In the genomic region with DNA sequence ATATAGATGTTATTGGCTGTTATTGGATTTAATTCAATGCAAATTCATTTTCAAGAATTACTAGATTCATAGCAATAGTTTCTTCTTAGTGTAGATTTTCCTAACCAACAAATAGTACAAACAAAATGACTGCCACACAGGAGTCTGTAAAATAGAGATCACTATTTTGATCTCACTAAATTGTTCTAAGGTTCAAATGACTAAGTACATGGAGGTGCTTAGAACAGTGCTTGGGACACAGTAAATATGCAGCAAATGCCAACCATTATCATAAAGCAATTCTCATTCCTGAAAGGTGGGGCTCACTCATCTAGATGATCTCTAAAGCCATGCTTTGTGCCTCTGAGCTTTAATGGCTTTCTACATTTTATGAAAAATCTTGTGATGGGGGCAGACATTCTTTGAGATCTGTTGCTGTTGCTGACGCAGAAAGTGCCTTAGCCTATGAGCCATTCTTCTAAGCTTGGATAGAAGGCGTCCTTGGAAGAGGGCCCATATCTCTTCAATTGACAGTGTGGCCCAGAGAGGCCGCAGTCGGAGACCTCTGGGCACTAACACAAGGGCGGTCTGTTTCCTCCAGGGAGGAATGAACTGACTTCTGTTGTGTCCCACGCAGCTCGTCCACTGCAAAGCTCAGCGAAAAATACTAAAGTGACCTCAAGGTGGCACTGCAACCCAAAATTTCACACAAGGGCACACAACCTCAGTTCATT, we compare ENCODE assay signal across 8 cellular contexts. TPM values are rescaled to one million over a fixed set of nuclear protein-coding genes. Genes with fewer than 3 reads are reported as not detected.
DNase-seq lines count a peak whose midpoint lies in the region; ATAC-seq, FAIRE-seq and TF ChIP-seq lines count a peak whose summit lies in the region.

No MANE protein-coding gene starts in this region.

- peak; percentile 92 for FAIRE-seq in GM18507 (lab: Jason Lieb, UNC)

- TF ChIP-seq CTCF in A673 (conservative IDR thresholded peaks at IDR 0.05; ENCODE audit: low read depth, low read length) (peak; percentile 80), Panc1 (IDR thresholded peaks at IDR 0.05) (peak; percentile 69), fibroblast of the aortic adventitia (IDR thresholded peaks at IDR 0.05; ENCODE audit: insufficient read depth, low read length) (peak; percentile 53), neural crest cell (conservative IDR thresholded peaks at IDR 0.05) (peak; percentile 92)

- DNase-seq in A673 (ENCODE audit: low spot score) (peak; percentile 62), GM18507 (ENCODE audit: extremely low spot score, insufficient read length, low read depth) (no peak), Panc1 (ENCODE audit: low read depth, low spot score) (no peak), fibroblast of the aortic adventitia (ENCODE audit: low read depth) (peak; percentile 79), neural crest cell (ENCODE audit: low read depth, low spot score) (peak; percentile 74), superior temporal gyrus (ENCODE audit: extremely low spot score) (peak; percentile 98)

- CTCF ChIA-PET in A673 (lab: Charles Lee) (interaction anchor here (0.5 to 1.1 kb wide), 5 partner anchors 24 to 833 kb away, joined by 3 to 9 read pairs (median 5); partner anchors contain the start of gene TLR10), Panc1 (lab: Charles Lee) (interaction anchor here (0.5 to 1.0 kb wide), 7 partner anchors 23 to 578 kb away, joined by 3 to 7 read pairs (median 3); partner anchors contain the start of genes TLR10 and TLR6)

- no peak overlapping the region for H3K4me3 ChIP-seq in A673 (ENCODE audit: low read depth, low read length, poor library complexity, severe bottlenecking)
- H3K4me3 ChIP-seq in Panc1 (ENCODE audit: low read depth in 2 of 2, low read length in 2 of 2) = no peak overlapping the region
- no peak overlapping the region for H3K4me3 ChIP-seq in fibroblast of the aortic adventitia (ENCODE audit: low read depth, low read length)

- H3K4me1 Mint-ChIP-seq in activated T-helper 17 cell treated with anti-CD3 and anti-CD28 coated beads, Interleukin-2, amount 50 U/mL, for 72 hours = peaks cover 5% of the 10 kb centered on the region
- peaks cover 12% of the 10 kb centered on the region for H3K4me1 Mint-ChIP-seq in neural crest cell

- H3K36me3 Mint-ChIP-seq in activated T-helper 17 cell treated with anti-CD3 and anti-CD28 coated beads, Interleukin-2, amount 50 U/mL, for 72 hours (ENCODE audit: low read depth) = no peaks in the 10 kb centered on the region
- H3K36me3 Mint-ChIP-seq in neural crest cell (ENCODE audit: low read depth) = no peaks in the 10 kb centered on the region

- no peaks in the 10 kb centered on the region for H3K9me3 Mint-ChIP-seq in activated T-helper 17 cell treated with anti-CD3 and anti-CD28 coated beads, Interleukin-2, amount 50 U/mL, for 72 hours
- H3K9me3 Mint-ChIP-seq in neural crest cell = no peaks in the 10 kb centered on the region

- H3K27ac Mint-ChIP-seq in activated T-helper 17 cell treated with anti-CD3 and anti-CD28 coated beads, Interleukin-2, amount 50 U/mL, for 72 hours = no peak overlapping the region
- no peak overlapping the region for H3K27ac Mint-ChIP-seq in neural crest cell (ENCODE audit: unreplicated experiment)

- no peaks in the 10 kb centered on the region for H3K4me1 ChIP-seq in A673 (ENCODE audit: insufficient read depth, low read length, poor library complexity, severe bottlenecking)
- no peaks in the 10 kb centered on the region for H3K4me1 ChIP-seq in Panc1 (ENCODE audit: control insufficient read depth, insufficient read depth, low read length)

- BruUV-seq in A673 (replicated peaks; lab: Mats Ljungman, UMichigan) (no TSS peak), Panc1 (replicated peaks; lab: Mats Ljungman, UMichigan) (no TSS peak)

- H3K4me3 Mint-ChIP-seq in activated T-helper 17 cell treated with anti-CD3 and anti-CD28 coated beads, Interleukin-2, amount 50 U/mL, for 72 hours = no peak overlapping the region
- H3K4me3 Mint-ChIP-seq in neural crest cell = no peak overlapping the region

- intact Hi-C loops in A673 (cut with micrococcal nuclease; ENCODE audit: unreplicated experiment) = loop anchor here (2.0 to 5.0 kb wide), 2 partner anchors 98 to 378 kb away; partner anchors contain the start of gene TLR6
- intact Hi-C loops in Panc1 (cut with micrococcal nuclease; ENCODE audit: unreplicated experiment) = loop anchor here (10.0 kb wide), 1 partner anchor 386 kb away; no protein-coding TSS in a partner anchor

- no peaks in the 10 kb centered on the region for H3K27me3 Mint-ChIP-seq in activated T-helper 17 cell treated with anti-CD3 and anti-CD28 coated beads, Interleukin-2, amount 50 U/mL, for 72 hours
- no peaks in the 10 kb centered on the region for H3K27me3 Mint-ChIP-seq in neural crest cell (ENCODE audit: low read depth)

- ATAC-seq in Panc1 (peak; percentile 84), HG03442 (IDR thresholded peaks at IDR 0.05; ENCODE audit: unreplicated experiment) (no peak)
- peak; percentile 75 for ATAC-seq in activated T-helper 17 cell treated with anti-CD3 and anti-CD28 coated beads, Interleukin-2, amount 50 U/mL, for 72 hours (replicated peaks)

- H3K27ac ChIP-seq in A673 (ENCODE audit: low read depth, low read length, poor library complexity, severe bottlenecking) = no peak overlapping the region
- H3K27ac ChIP-seq in Panc1 (ENCODE audit: low read length) = no peak overlapping the region

- H3K27me3 ChIP-seq in A673 (replicated peaks; ENCODE audit: insufficient read depth, low read depth, low read length, poor library complexity) (no peaks in the 10 kb centered on the region), Panc1 (ENCODE audit: control insufficient read depth, insufficient read depth, low read length) (no peaks in the 10 kb centered on the region)

- POLR2A ChIA-PET in A673 (lab: Charles Lee; ENCODE audit: low non-redundant PET) (no interaction called here), Panc1 (lab: Charles Lee) (no interaction called here)

- H3K9me3 ChIP-seq in A673 (ENCODE audit: low read depth, low read length, poor library complexity, severe bottlenecking) (no peaks in the 10 kb centered on the region), Panc1 (ENCODE audit: control insufficient read depth, insufficient read depth, low read depth, low read length) (no peaks in the 10 kb centered on the region)

- H3K36me3 ChIP-seq in A673 (ENCODE audit: insufficient read depth, low read length, poor library complexity, severe bottlenecking) (no peaks in the 10 kb centered on the region), Panc1 (ENCODE audit: control insufficient read depth, insufficient read depth, low read length) (no peaks in the 10 kb centered on the region)

- in situ Hi-C loops in Panc1 (cut with HindIII; ENCODE audit: low pct_unique_long_range_greater_than_20kb, low sequenced_read_pairs) = no loop called here

RNA-seq across cellular contexts. Expression of gene TLR10, which starts 23.6 kb away (rescaled TPM):
- total RNA-seq in A673 (2021) = not detected in 2 replicates
- 0.05 TPM for total RNA-seq in Panc1 (2021; ENCODE audit: unreplicated experiment)
- not detected for polyA plus RNA-seq in Panc1 (2012; ENCODE audit: insufficient read length)
- total RNA-seq in activated T-helper 17 cell treated with anti-CD3 and anti-CD28 coated beads, Interleukin-2, amount 50 U/mL, for 72 hours = under 1 TPM in 1 of 2 donors, not detected in 1; 0.19 TPM
- total RNA-seq in fibroblast of the aortic adventitia (ENCODE audit: low replicate concordance) = not detected in 2 replicates
- total RNA-seq in neural crest cell = not detected in 2 replicates

RNA-seq across cellular contexts. Expression of gene TLR1, which starts 45.4 kb away (rescaled TPM):
- 0.15 and 0.37 TPM in 2 replicates for total RNA-seq in A673 (2021)
- 0.41 TPM for total RNA-seq in Panc1 (2021; ENCODE audit: unreplicated experiment)
- not detected for polyA plus RNA-seq in Panc1 (2012; ENCODE audit: insufficient read length)
- total RNA-seq in activated T-helper 17 cell treated with anti-CD3 and anti-CD28 coated beads, Interleukin-2, amount 50 U/mL, for 72 hours = 1 to 10 TPM; 2.1 to 5.9 TPM
- total RNA-seq in fibroblast of the aortic adventitia (ENCODE audit: low replicate concordance) = 3.2 and 3.5 TPM in 2 replicates
- not detected in 2 replicates for total RNA-seq in neural crest cell

Comparison
In these comparisons a context has a peak if more than half of its experiments do, and no peak if none do; other contexts are left out.
1. DNase-seq: peak in A673 (single experiment), fibroblast of the aortic adventitia (single experiment), neural crest cell (single experiment) and superior temporal gyrus (single experiment); none in GM18507 (single experiment) and Panc1 (single experiment).
2. Peak in every context shown above with its lines, with median percentiles within 50 percentile points of each other: CTCF ChIP-seq.